Comparison of ENCODE assay signal across 8 cellular contexts in genomic region chr4:130563185-130563890, GRCh38.
DNase-seq lines count a peak whose midpoint lies in the region; ATAC-seq and TF ChIP-seq lines count a peak whose summit lies in the region.

No MANE protein-coding gene starts in this region.

- H3K9me3 ChIP-seq in left lung (no peaks in the 10 kb centered on the region), aorta (ENCODE audit: control insufficient read depth, low read length) (no peaks in the 10 kb centered on the region)
- H3K9me3 ChIP-seq in CD8-positive, alpha-beta T cell (ENCODE audit: low read length), result no peaks in the 10 kb centered on the region

- H3K4me3 ChIP-seq in cardiac fibroblast (replicated peaks in 1 of 2; ENCODE audit: low read depth in 2 of 2, low read length in 2 of 2) (peak overlapping the region; percentile 22 to 38), left lung (no peak overlapping the region), aorta (ENCODE audit: low read length in 2 of 2) (peak overlapping the region in 1 of 2 donors; percentile 55)
- no peak overlapping the region for H3K4me3 ChIP-seq in CD8-positive, alpha-beta T cell (ENCODE audit: low read depth, low read length)

- no peaks in the 10 kb centered on the region for H3K27me3 ChIP-seq in left lung
- H3K27me3 ChIP-seq in aorta (ENCODE audit: control insufficient read depth in 1 of 2, insufficient read depth in 2 of 2, low read length in 1 of 2), result no peaks in the 10 kb centered on the region
- no peaks in the 10 kb centered on the region for H3K27me3 ChIP-seq in CD8-positive, alpha-beta T cell (ENCODE audit: insufficient read depth, low read length)

- H3K36me3 ChIP-seq in left lung (no peaks in the 10 kb centered on the region), aorta (ENCODE audit: control insufficient read depth in 1 of 2, insufficient read depth in 2 of 2, low read length in 1 of 2) (no peaks in the 10 kb centered on the region)
- no peaks in the 10 kb centered on the region for H3K36me3 ChIP-seq in CD8-positive, alpha-beta T cell (ENCODE audit: insufficient read depth, low read length)

- CTCF ChIA-PET in CD8-positive, alpha-beta T cell (lab: Charles Lee), result no interaction called here

- H3K27me3 Mint-ChIP-seq in CD8-positive, alpha-beta T cell (ENCODE audit: low read depth), result no peaks in the 10 kb centered on the region

- intact Hi-C loops in left lung (cut with DNase I), result no loop called here
- intact Hi-C loops in aorta (cut with DNase I), result no loop called here
- intact Hi-C loops in CD8-positive, alpha-beta T cell (cut with DNase I, micrococcal nuclease), result no loop called here

- WGBS in aorta, 2 donors, result 17 to 18% methylated on average over 8 of the region's 8 CpGs

- no peak overlapping the region for H3K27ac ChIP-seq in left lung
- no peak overlapping the region for H3K27ac ChIP-seq in aorta (ENCODE audit: low read depth in 1 of 2, low read length in 2 of 2)
- no peak overlapping the region for H3K27ac ChIP-seq in CD8-positive, alpha-beta T cell (ENCODE audit: low read depth, low read length)

- TF ChIP-seq CTCF in cardiac fibroblast (IDR thresholded peaks at IDR 0.05; ENCODE audit: low read depth, low read length) (peak; percentile 62), left lung (IDR thresholded peaks at IDR 0.05) (no peak)
- TF ChIP-seq CTCF in CD8-positive, alpha-beta T cell (IDR thresholded peaks at IDR 0.05), result no peak

- peak; percentile 92 for ATAC-seq in left lung
- ATAC-seq in aorta (ENCODE audit: low FRiP score), result peak; percentile 83
- no peak for ATAC-seq in CD8-positive, alpha-beta T cell
- ATAC-seq in HG02678 (IDR thresholded peaks at IDR 0.05; ENCODE audit: unreplicated experiment), result no peak
- ATAC-seq in GM18517 (IDR thresholded peaks at IDR 0.05; ENCODE audit: unreplicated experiment), result no peak

- POLR2A ChIA-PET in CD8-positive, alpha-beta T cell (lab: Charles Lee), result no interaction called here

- DNase-seq in DMS 273 treated with DMSO at 0.1 percent for 48 hours (lab: John Stamatoyannopoulos, UW), result peak; percentile 32
- peak; percentile 25 for DNase-seq in NCI-H345 (lab: John Stamatoyannopoulos, UW)
- peak; percentile 67 to 89 for DNase-seq in cardiac fibroblast (ENCODE audit: low read depth in 2 of 2)
- DNase-seq in left lung, result peak; percentile 33 to 41
- peak; percentile 58 to 75 for DNase-seq in aorta
- no peak for DNase-seq in CD8-positive, alpha-beta T cell

- H3K4me3 Mint-ChIP-seq in CD8-positive, alpha-beta T cell, result no peak overlapping the region

- H3K4me1 ChIP-seq in left lung (no peaks in the 10 kb centered on the region), aorta (ENCODE audit: control insufficient read depth in 1 of 2, insufficient read depth in 2 of 2, low read length in 2 of 2) (no peaks in the 10 kb centered on the region)
- no peaks in the 10 kb centered on the region for H3K4me1 ChIP-seq in CD8-positive, alpha-beta T cell (ENCODE audit: insufficient read depth, low read length)

- H3K36me3 Mint-ChIP-seq in CD8-positive, alpha-beta T cell, result no peaks in the 10 kb centered on the region

- H3K9me3 Mint-ChIP-seq in CD8-positive, alpha-beta T cell, result peaks cover 8% of the 10 kb centered on the region

- H3K4me1 Mint-ChIP-seq in CD8-positive, alpha-beta T cell (ENCODE audit: low read depth), result no peaks in the 10 kb centered on the region

- H3K27ac Mint-ChIP-seq in CD8-positive, alpha-beta T cell, result no peak overlapping the region

Comparison
In these comparisons a context has a peak if more than half of its experiments do, and no peak if none do; other contexts are left out.
1. DNase-seq: peak in DMS 273 treated with DMSO at 0.1 percent for 48 hours (single experiment), NCI-H345 (single experiment), cardiac fibroblast (2 of 2), left lung (2 of 2) and aorta (2 of 2); none in CD8-positive, alpha-beta T cell (0 of 7).
2. H3K4me3 ChIP-seq: peak in cardiac fibroblast (2 of 2); none in left lung (0 of 2) and CD8-positive, alpha-beta T cell (single experiment).
3. ATAC-seq: peak in left lung (single experiment) and aorta (single experiment); none in CD8-positive, alpha-beta T cell (single experiment), HG02678 (single experiment) and GM18517 (single experiment).